ENCODE assay signal across 29 cellular contexts in genomic region chr20:11861479-11861878, GRCh38.
"Had no signal": no experiment of that assay in that cellular context is flagged by ENCODE, and none has a peak within 500 bp of the region (broad histone marks: within the 10 kb centered on the region; RNA-seq: fewer than 3 reads in every experiment).

No MANE protein-coding gene starts in this region.

- ATAC-seq: activated CD4-positive, alpha-beta T cell treated with anti-CD3 and anti-CD28 coated beads for 36 hours; activated CD8-positive, alpha-beta memory T cell treated with anti-CD3 and anti-CD28 coated beads, Interleukin-2, amount 10 ng/mL, durations not matched to agents 7 days and 5 days; activated CD8-positive, alpha-beta T cell treated with anti-CD3 and anti-CD28 coated beads, Interleukin-2, amount 10 ng/mL, durations not matched to agents 7 days and 5 days; activated naive CD8-positive, alpha-beta T cell treated with anti-CD3 and anti-CD28 coated beads, Interleukin-2, amount 50 U/mL, for 24 hours; effector memory CD8-positive, alpha-beta T cell; gastroesophageal sphincter had no signal

- H3K4me1 Mint-ChIP-seq: activated CD4-positive, alpha-beta T cell treated with anti-CD3 and anti-CD28 coated beads for 36 hours; activated CD4-positive, alpha-beta T cell treated with anti-CD3 and anti-CD28 coated beads, Interleukin-2, amount 10 ng/mL, durations not matched to agents 24 days and 14 days; activated CD8-positive, alpha-beta memory T cell treated with anti-CD3 and anti-CD28 coated beads, Interleukin-2, amount 10 ng/mL, durations not matched to agents 7 days and 5 days; activated naive CD4-positive, alpha-beta T cell treated with anti-CD3 and anti-CD28 coated beads, Interleukin-2, amount 50 U/mL, for 24 hours; activated naive CD8-positive, alpha-beta T cell treated with anti-CD3 and anti-CD28 coated beads for 36 hours; activated naive CD8-positive, alpha-beta T cell treated with anti-CD3 and anti-CD28 coated beads, Interleukin-2, amount 50 U/mL, for 24 hours; central memory CD8-positive, alpha-beta T cell had no signal

- H3K36me3 Mint-ChIP-seq: activated CD4-positive, alpha-beta memory T cell treated with anti-CD3 and anti-CD28 coated beads for 36 hours; activated CD8-positive, alpha-beta memory T cell treated with anti-CD3 and anti-CD28 coated beads, Interleukin-2, amount 10 ng/mL, durations not matched to agents 7 days and 5 days; activated naive CD4-positive, alpha-beta T cell treated with anti-CD3 and anti-CD28 coated beads, Interleukin-2, amount 50 U/mL, for 24 hours; activated naive CD8-positive, alpha-beta T cell treated with anti-CD3 and anti-CD28 coated beads for 36 hours had no signal

- H3K27me3 Mint-ChIP-seq: activated CD4-positive, alpha-beta memory T cell treated with anti-CD3 and anti-CD28 coated beads for 36 hours; activated CD4-positive, alpha-beta T cell treated with anti-CD3 and anti-CD28 coated beads, Interleukin-2, amount 10 ng/mL, durations not matched to agents 24 days and 14 days; activated CD8-positive, alpha-beta memory T cell treated with anti-CD3 and anti-CD28 coated beads, Interleukin-2, amount 10 ng/mL, durations not matched to agents 7 days and 5 days; activated naive CD4-positive, alpha-beta T cell treated with anti-CD3 and anti-CD28 coated beads, Interleukin-2, amount 50 U/mL, for 24 hours; central memory CD8-positive, alpha-beta T cell; effector memory CD8-positive, alpha-beta T cell had no signal

- H3K4me3 ChIP-seq: ascending aorta, esophagus squamous epithelium, gastroesophageal sphincter had no signal

- H3K27ac Mint-ChIP-seq: activated CD4-positive, alpha-beta memory T cell treated with anti-CD3 and anti-CD28 coated beads for 36 hours; activated CD4-positive, alpha-beta T cell treated with anti-CD3 and anti-CD28 coated beads for 36 hours; activated CD4-positive, alpha-beta T cell treated with anti-CD3 and anti-CD28 coated beads, Interleukin-2, amount 10 ng/mL, durations not matched to agents 24 days and 14 days; activated CD8-positive, alpha-beta memory T cell treated with anti-CD3 and anti-CD28 coated beads, Interleukin-2, amount 10 ng/mL, durations not matched to agents 7 days and 5 days; activated CD8-positive, alpha-beta T cell treated with anti-CD3 and anti-CD28 coated beads, Interleukin-2, amount 10 ng/mL, durations not matched to agents 7 days and 5 days; activated naive CD4-positive, alpha-beta T cell treated with anti-CD3 and anti-CD28 coated beads for 36 hours; activated naive CD4-positive, alpha-beta T cell treated with anti-CD3 and anti-CD28 coated beads, Interleukin-2, amount 50 U/mL, for 24 hours; activated naive CD8-positive, alpha-beta T cell treated with anti-CD3 and anti-CD28 coated beads for 36 hours; activated naive CD8-positive, alpha-beta T cell treated with anti-CD3 and anti-CD28 coated beads, Interleukin-2, amount 50 U/mL, for 24 hours; activated T-helper 1 cell treated with anti-CD3 and anti-CD28 coated beads, Interleukin-12 subunit alpha, Interleukin-12 subunit beta, Interleukin-2, Interleukin-4 antibody, amounts not matched to agents 30 ng/mL and 10 ng/mL and 1 ng/mL, durations not matched to agents 14 hours and 24 hours and 36 hours; activated T-helper 2 cell treated with anti-CD3 and anti-CD28 coated beads, Interferon-gamma antibody, Interleukin-2, Interleukin-4, amounts not matched to agents 10 μg/mL and 5 μg/mL and 100 μg/mL, durations not matched to agents 14 hours and 24 hours and 36 hours; effector memory CD8-positive, alpha-beta T cell had no signal

- H3K27me3 ChIP-seq: ascending aorta, brain microvascular endothelial cell, esophagus squamous epithelium, gastroesophageal sphincter had no signal

- H3K4me3 Mint-ChIP-seq: activated CD4-positive, alpha-beta memory T cell treated with anti-CD3 and anti-CD28 coated beads for 36 hours; activated CD4-positive, alpha-beta T cell treated with anti-CD3 and anti-CD28 coated beads for 36 hours; activated CD4-positive, alpha-beta T cell treated with anti-CD3 and anti-CD28 coated beads, Interleukin-2, amount 10 ng/mL, durations not matched to agents 24 days and 14 days; activated CD8-positive, alpha-beta memory T cell treated with anti-CD3 and anti-CD28 coated beads, Interleukin-2, amount 10 ng/mL, durations not matched to agents 7 days and 5 days; activated CD8-positive, alpha-beta T cell treated with anti-CD3 and anti-CD28 coated beads, Interleukin-2, amount 10 ng/mL, durations not matched to agents 7 days and 5 days; activated naive CD4-positive, alpha-beta T cell treated with anti-CD3 and anti-CD28 coated beads for 36 hours; activated naive CD4-positive, alpha-beta T cell treated with anti-CD3 and anti-CD28 coated beads, Interleukin-2, amount 50 U/mL, for 24 hours; activated naive CD8-positive, alpha-beta T cell treated with anti-CD3 and anti-CD28 coated beads for 36 hours; activated naive CD8-positive, alpha-beta T cell treated with anti-CD3 and anti-CD28 coated beads, Interleukin-2, amount 50 U/mL, for 24 hours; activated T-helper 1 cell treated with anti-CD3 and anti-CD28 coated beads, Interleukin-12 subunit alpha, Interleukin-12 subunit beta, Interleukin-2, Interleukin-4 antibody, amounts not matched to agents 30 ng/mL and 10 ng/mL and 1 ng/mL, durations not matched to agents 14 hours and 24 hours and 36 hours; central memory CD8-positive, alpha-beta T cell; effector memory CD8-positive, alpha-beta T cell had no signal

- H3K9me3 Mint-ChIP-seq: activated CD4-positive, alpha-beta memory T cell treated with anti-CD3 and anti-CD28 coated beads for 36 hours; activated CD4-positive, alpha-beta T cell treated with anti-CD3 and anti-CD28 coated beads, Interleukin-2, amount 10 ng/mL, durations not matched to agents 24 days and 14 days; activated naive CD8-positive, alpha-beta T cell treated with anti-CD3 and anti-CD28 coated beads for 36 hours; activated naive CD8-positive, alpha-beta T cell treated with anti-CD3 and anti-CD28 coated beads, Interleukin-2, amount 50 U/mL, for 24 hours; activated T-helper 1 cell treated with anti-CD3 and anti-CD28 coated beads, Interleukin-12 subunit alpha, Interleukin-12 subunit beta, Interleukin-2, Interleukin-4 antibody, amounts not matched to agents 30 ng/mL and 10 ng/mL and 1 ng/mL, durations not matched to agents 14 hours and 24 hours and 36 hours; activated T-helper 2 cell treated with anti-CD3 and anti-CD28 coated beads, Interferon-gamma antibody, Interleukin-2, Interleukin-4, amounts not matched to agents 10 μg/mL and 5 μg/mL and 100 μg/mL, durations not matched to agents 14 hours and 24 hours and 36 hours had no signal

- H3K36me3 ChIP-seq: ascending aorta, brain microvascular endothelial cell, esophagus squamous epithelium, gastroesophageal sphincter had no signal

- H3K9me3 ChIP-seq: ascending aorta, esophagus squamous epithelium, gastroesophageal sphincter had no signal

- H3K27ac ChIP-seq: ascending aorta, brain microvascular endothelial cell, epithelial cell of prostate, esophagus squamous epithelium, gastroesophageal sphincter had no signal

- DNase-seq: activated CD4-positive, alpha-beta memory T cell treated with anti-CD3 and anti-CD28 coated beads for 36 hours; activated CD4-positive, alpha-beta T cell treated with anti-CD3 and anti-CD28 coated beads for 36 hours; activated CD4-positive, alpha-beta T cell treated with anti-CD3 and anti-CD28 coated beads, Interleukin-2, amount 10 ng/mL, durations not matched to agents 24 days and 14 days; activated CD4-positive, CD25-positive, alpha-beta regulatory T cell; activated CD4-positive, CD25-positive, alpha-beta regulatory T cell treated with anti-CD3 and anti-CD28 coated beads, Interleukin-2, amount 50 U/mL, for 72 hours; activated CD8-positive, alpha-beta memory T cell treated with anti-CD3 and anti-CD28 coated beads, Interleukin-2, amount 10 ng/mL, durations not matched to agents 7 days and 5 days; activated CD8-positive, alpha-beta memory T cell treated with anti-CD3 and anti-CD28 coated beads, Interleukin-2, amount 50 U/mL, for 4 hours; activated CD8-positive, alpha-beta T cell treated with anti-CD3 and anti-CD28 coated beads, Interleukin-2, amount 10 ng/mL, durations not matched to agents 7 days and 5 days; activated effector memory CD4-positive, alpha-beta T cell treated with anti-CD3 and anti-CD28 coated beads, Interleukin-2, amount 50 U/mL, for 16 hours; activated naive CD4-positive, alpha-beta T cell treated with anti-CD3 and anti-CD28 coated beads for 36 hours; activated naive CD8-positive, alpha-beta T cell treated with anti-CD3 and anti-CD28 coated beads for 36 hours; activated naive CD8-positive, alpha-beta T cell treated with anti-CD3 and anti-CD28 coated beads, Interleukin-2, amount 50 U/mL, for 24 hours; activated T-cell treated with anti-CD3 and anti-CD28 coated beads, Interleukin-2, amount 50 U/mL, for 1 hour; activated T-cell treated with anti-CD3 and anti-CD28 coated beads, Interleukin-2, amount 50 U/mL, for 48 hours; brain microvascular endothelial cell; cortex of kidney; dermis blood vessel endothelial cell; effector CD4-positive, alpha-beta T cell; effector memory CD8-positive, alpha-beta T cell; esophagus squamous epithelium; foreskin melanocyte; T-helper 2 cell had no signal

- H3K4me1 ChIP-seq: ascending aorta, esophagus squamous epithelium, gastroesophageal sphincter had no signal
